9 cellular contexts compared by ENCODE assay signal in the genomic region with DNA sequence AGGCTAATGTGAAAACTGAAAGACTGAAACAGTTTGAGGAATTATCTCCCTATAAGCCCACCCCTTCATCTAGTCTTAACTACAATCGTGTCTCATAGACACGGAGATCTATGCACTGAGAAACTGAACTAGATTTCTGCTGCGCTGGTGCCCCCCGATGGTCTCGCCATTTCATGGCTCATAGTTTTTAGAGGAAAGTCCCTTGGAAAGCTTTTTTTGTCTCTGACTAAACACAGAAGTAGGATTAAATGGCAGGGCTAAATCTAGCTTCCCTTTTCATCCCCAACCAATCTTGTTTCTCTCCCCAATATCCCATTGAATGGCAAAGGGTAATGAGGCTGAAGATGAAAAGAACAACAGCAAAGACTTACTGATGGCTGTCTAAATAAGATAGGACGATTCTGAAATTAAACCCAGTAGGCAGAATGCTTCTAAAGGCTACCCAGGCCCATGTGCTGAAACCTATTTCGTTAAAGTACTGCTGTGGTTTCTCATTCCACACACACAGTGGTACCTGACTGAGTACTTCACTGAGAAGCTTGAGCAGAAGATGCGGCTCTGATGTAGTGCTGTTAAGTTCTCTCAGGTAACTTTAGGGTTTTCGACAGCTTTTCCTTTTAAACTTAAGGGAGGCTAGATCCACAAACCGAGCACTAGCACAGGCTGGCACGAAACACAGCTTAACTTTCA.
DNase-seq lines count a peak whose midpoint lies in the region; ATAC-seq and TF ChIP-seq lines count a peak whose summit lies in the region.
"Had no signal": no experiment of that assay in that cellular context is flagged by ENCODE, and none has a peak within 500 bp of the region (broad histone marks: within the 10 kb centered on the region; RNA-seq: fewer than 3 reads in every experiment).

No MANE protein-coding gene starts in this region.

- peaks cover 20% of the 10 kb centered on the region for H3K4me1 ChIP-seq in HAP-1
- H3K4me1 ChIP-seq in RWPE2 (ENCODE audit: insufficient read depth, poor library complexity, severe bottlenecking), result peaks cover 14% of the 10 kb centered on the region

- ATAC-seq in RWPE2 (ENCODE audit: low read depth), result no peak

- H3K4me3 ChIP-seq in HAP-1 (no peak overlapping the region), RWPE2 (ENCODE audit: severe bottlenecking) (no peak overlapping the region)
- H3K4me3 ChIP-seq: SK-N-MC had no signal

- in situ Hi-C loops in HAP-1 (cut with MboI; ENCODE audit: low sequenced_read_pairs), result no loop called here

- H3K27me3 ChIP-seq in HAP-1 (ENCODE audit: low read depth), result no peaks in the 10 kb centered on the region
- no peaks in the 10 kb centered on the region for H3K27me3 ChIP-seq in RWPE2 (ENCODE audit: insufficient read depth, poor library complexity, severe bottlenecking)

- peak; percentile 37 for DNase-seq in GDM1 (lab: John Stamatoyannopoulos, UW)
- peak; percentile 42 to 62 for DNase-seq in HAP-1 (ENCODE audit: low spot score in 2 of 2)
- DNase-seq in RWPE2 (ENCODE audit: low spot score), result no peak
- peak; percentile 73 for DNase-seq in activated naive CD4-positive, alpha-beta T cell treated with anti-CD3 and anti-CD28 coated beads, Interleukin-2, amount 50 U/mL, for 16 hours
- peak; percentile 71 for DNase-seq in iris pigment epithelial cell (ENCODE audit: low read depth)
- peak; percentile 31 to 42 for DNase-seq in stimulated activated CD8-positive, alpha-beta memory T cell treated with anti-CD3 and anti-CD28 coated beads, Interleukin-15, amount 100 ng/mL, for 4 hours (ENCODE audit: low read depth in 2 of 2)
- DNase-seq in NCI-H1417 treated with DMSO at 0.1 percent for 48 hours (lab: John Stamatoyannopoulos, UW), result no peak
- no peak for DNase-seq in amniotic stem cell (lab: John Stamatoyannopoulos, UW)

- H3K9me3 ChIP-seq in HAP-1 (no peaks in the 10 kb centered on the region; the same call in 1 of the 2 replicates), RWPE2 (ENCODE audit: severe bottlenecking) (no peaks in the 10 kb centered on the region)

- H3K27ac ChIP-seq in RWPE2 (ENCODE audit: poor library complexity, severe bottlenecking), result no peak overlapping the region
- H3K27ac ChIP-seq: SK-N-MC had no signal

- H3K36me3 ChIP-seq in HAP-1 (replicated peaks) (no peaks in the 10 kb centered on the region), RWPE2 (ENCODE audit: low read depth) (no peaks in the 10 kb centered on the region)

- TF ChIP-seq CTCF in RWPE2 (IDR thresholded peaks at IDR 0.05; ENCODE audit: poor library complexity, severe bottlenecking), result peak; percentile 44

Comparison
In these comparisons a context has a peak if more than half of its experiments do, and no peak if none do; other contexts are left out.
1. DNase-seq: peak in GDM1 (single experiment), HAP-1 (2 of 2), activated naive CD4-positive, alpha-beta T cell treated with anti-CD3 and anti-CD28 coated beads, Interleukin-2, amount 50 U/mL, for 16 hours (single experiment), iris pigment epithelial cell (single experiment) and stimulated activated CD8-positive, alpha-beta memory T cell treated with anti-CD3 and anti-CD28 coated beads, Interleukin-15, amount 100 ng/mL, for 4 hours (2 of 2); none in RWPE2 (single experiment), NCI-H1417 treated with DMSO at 0.1 percent for 48 hours (single experiment) and amniotic stem cell (single experiment).